22 cellular contexts compared by ENCODE assay signal in the genomic region with DNA sequence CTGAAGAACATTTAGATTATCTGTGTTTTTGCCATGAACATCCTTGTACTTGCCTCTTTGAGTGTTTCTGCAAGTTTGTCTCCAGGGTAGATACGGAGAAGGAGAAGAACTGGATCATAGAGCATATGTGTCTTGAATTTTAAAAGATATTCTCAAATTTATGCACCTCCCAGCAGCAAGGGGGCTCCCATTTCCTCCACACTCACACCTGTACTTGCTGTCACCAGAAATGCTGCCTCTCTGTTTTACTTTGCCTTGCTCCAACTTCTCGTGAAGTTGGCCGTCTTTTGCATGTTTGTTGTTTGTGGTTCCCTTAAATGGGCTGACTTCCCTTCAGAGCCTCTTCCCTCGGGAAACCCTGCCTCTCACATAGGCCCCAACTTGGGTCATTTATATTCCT.
DNase-seq lines count a peak whose midpoint lies in the region; ATAC-seq, FAIRE-seq and TF ChIP-seq lines count a peak whose summit lies in the region.
"Had no signal": no experiment of that assay in that cellular context is flagged by ENCODE, and none has a peak within 500 bp of the region (broad histone marks: within the 10 kb centered on the region; RNA-seq: fewer than 3 reads in every experiment).

No MANE protein-coding gene starts in this region.

- H3K79me2 ChIP-seq in HCT116 (ENCODE audit: insufficient read depth, low read length) (no peaks in the 10 kb centered on the region), OCI-LY3 (ENCODE audit: low read length) (no peaks in the 10 kb centered on the region), keratinocyte (ENCODE audit: control insufficient read depth, insufficient read depth, low read length) (no peaks in the 10 kb centered on the region)

- intact Hi-C loops in HCT116 (cut with micrococcal nuclease), result no loop called here

- no peak for TF ChIP-seq POLR2A in HCT116 (IDR thresholded peaks at IDR 0.05; ENCODE audit: borderline replicate concordance, extremely low read depth, insufficient read depth, insufficient read length)

- POLR2A ChIA-PET in HCT116 (lab: Charles Lee), result no interaction called here

- peak; percentile 53 for ATAC-seq in HCT116
- ATAC-seq in HG02870 (IDR thresholded peaks at IDR 0.05; ENCODE audit: unreplicated experiment), result no peak
- ATAC-seq: Panc1 had no signal

- no TSS peak for BruUV-seq in HCT116 (replicated peaks; lab: Mats Ljungman, UMichigan)

- no peak; the same call in 1 of the 2 replicates for TF ChIP-seq RAD21 in HCT116 (IDR thresholded peaks at IDR 0.05; ENCODE audit: low read depth)

- H3K4me3 ChIP-seq in HCT116 (replicated peaks in 1 of 2; ENCODE audit: low read depth in 1 of 2, low read length in 2 of 2), result no peak overlapping the region
- H3K4me3 ChIP-seq in OCI-LY3 (ENCODE audit: low read length), result peak overlapping the region; percentile 34; the same call in 1 of the 2 replicates
- H3K4me3 ChIP-seq in brain microvascular endothelial cell (ENCODE audit: low read depth, low read length), result no peak overlapping the region
- H3K4me3 ChIP-seq in keratinocyte (ENCODE audit: control insufficient read depth in 2 of 3, extremely low read depth in 1 of 3, insufficient read depth in 2 of 3, low read depth in 1 of 3, low read length in 3 of 3), result no peak overlapping the region
- H3K4me3 ChIP-seq: SK-N-MC had no signal

- H4K20me1 ChIP-seq in HCT116 (ENCODE audit: insufficient read depth), result no peaks in the 10 kb centered on the region
- no peaks in the 10 kb centered on the region for H4K20me1 ChIP-seq in OCI-LY3 (ENCODE audit: insufficient read depth, low read length)
- H4K20me1 ChIP-seq in keratinocyte (ENCODE audit: control insufficient read depth, extremely low read depth, insufficient read depth, low read length), result no peaks in the 10 kb centered on the region

- no peaks in the 10 kb centered on the region for H3K9me1 ChIP-seq in keratinocyte (ENCODE audit: control insufficient read depth, extremely low read depth, insufficient read depth, low read length)

- no peak for DNase-seq in HCT116 (ENCODE audit: low read depth, low spot score)
- DNase-seq in brain microvascular endothelial cell, result no peak
- no peak for DNase-seq in keratinocyte (ENCODE audit: low read depth, low spot score)
- DNase-seq in iPS-NIHi7 (ENCODE audit: extremely low spot score), result no peak
- no peak for DNase-seq in GM19239 (ENCODE audit: insufficient read length, low spot score)
- no peak for DNase-seq in HT-29 (ENCODE audit: low spot score)
- DNase-seq: Calu3, DND-41, H9, HFFc6, Kasumi-1, NCI-H1048, NCI-H1417, NCI-H1694 treated with DMSO at 0.1 percent for 48 hours, NCI-H2171 treated with DMSO at 0.1 percent for 48 hours, NCI-H524, NCI-H748 treated with DMSO at 0.1 percent for 48 hours, SIG-M5 had no signal

- dilution Hi-C loops in keratinocyte (cut with MboI; ENCODE audit: extremely low pct_ligation_motif_present, low sequenced_read_pairs), result no loop called here

- no peaks in the 10 kb centered on the region for H3K36me3 ChIP-seq in HCT116 (ENCODE audit: control insufficient read depth in 1 of 2, insufficient read depth in 2 of 2, low read length in 2 of 2)
- H3K36me3 ChIP-seq in OCI-LY3 (replicated peaks; ENCODE audit: low read depth, low read length), result peaks cover 6% of the 10 kb centered on the region
- no peaks in the 10 kb centered on the region for H3K36me3 ChIP-seq in brain microvascular endothelial cell (replicated peaks)
- H3K36me3 ChIP-seq in keratinocyte (ENCODE audit: control insufficient read depth in 2 of 2, extremely low read depth in 1 of 2, insufficient read depth in 2 of 2, low read length in 2 of 2), result no peaks in the 10 kb centered on the region

- in situ Hi-C loops in brain microvascular endothelial cell (cut with HindIII; ENCODE audit: low pct_ligation_motif_present, low sequenced_read_pairs), result no loop called here

- H3K4me2 ChIP-seq in HCT116 (ENCODE audit: low read length) (no peak overlapping the region), OCI-LY3 (ENCODE audit: low read length) (peak overlapping the region; percentile 54), keratinocyte (ENCODE audit: control insufficient read depth, extremely low read depth, insufficient read depth, low read depth, low read length) (no peak overlapping the region)

- no peak overlapping the region for H3K27ac ChIP-seq in HCT116 (ENCODE audit: low read depth, low read length)
- H3K27ac ChIP-seq in OCI-LY3 (ENCODE audit: low read length), result no peak overlapping the region
- no peak overlapping the region for H3K27ac ChIP-seq in brain microvascular endothelial cell
- no peak overlapping the region for H3K27ac ChIP-seq in keratinocyte (ENCODE audit: control insufficient read depth, insufficient read depth, low read length)
- H3K27ac ChIP-seq: SK-N-MC had no signal

- RAD21 ChIA-PET in HCT116 (lab: Charles Lee; ENCODE audit: low non-redundant PET in 1 of 2, low total read pairs in 2 of 2, uncharacterized antibody in 2 of 2, unreplicated experiment in 2 of 2), result no interaction called here

- no peaks in the 10 kb centered on the region for H3K27me3 ChIP-seq in HCT116 (ENCODE audit: insufficient read depth, low read length)
- peaks cover 20% of the 10 kb centered on the region; the same call in 1 of the 2 replicates for H3K27me3 ChIP-seq in OCI-LY3 (ENCODE audit: low read depth, low read length)
- H3K27me3 ChIP-seq in brain microvascular endothelial cell (replicated peaks), result no peaks in the 10 kb centered on the region
- H3K27me3 ChIP-seq in keratinocyte (ENCODE audit: control insufficient read depth, extremely low read depth, insufficient read depth, low read length), result no peaks in the 10 kb centered on the region

- CTCF ChIA-PET in HCT116 (lab: Charles Lee), result no interaction called here

- FAIRE-seq in keratinocyte (lab: Jason Lieb, UNC) (no peak), GM19239 (lab: Jason Lieb, UNC) (no peak)

- no peak overlapping the region for H3K9ac ChIP-seq in HCT116 (ENCODE audit: low read length)
- H3K9ac ChIP-seq in OCI-LY3 (ENCODE audit: low read length), result peak overlapping the region; percentile 8; the same call in 1 of the 2 replicates
- no peak overlapping the region for H3K9ac ChIP-seq in keratinocyte (ENCODE audit: control insufficient read depth, extremely low read depth, insufficient read depth, low read length)

- H3K9me3 ChIP-seq in HCT116 (ENCODE audit: control insufficient read depth in 1 of 2, insufficient read depth in 1 of 2, low read depth in 1 of 2, low read length in 2 of 2) (no peaks in the 10 kb centered on the region), OCI-LY3 (ENCODE audit: insufficient read depth, low read length) (peaks cover 12% of the 10 kb centered on the region), keratinocyte (ENCODE audit: control insufficient read depth, low read depth, low read length) (no peaks in the 10 kb centered on the region)

- H2AFZ ChIP-seq in HCT116 (ENCODE audit: low read depth, low read length, poor library complexity, severe bottlenecking) (no peak overlapping the region), OCI-LY3 (ENCODE audit: low read depth, low read length) (peak overlapping the region; percentile 90), keratinocyte (ENCODE audit: control insufficient read depth, low read length) (no peak overlapping the region)

- no peaks in the 10 kb centered on the region for H3K4me1 ChIP-seq in HCT116 (ENCODE audit: control insufficient read depth in 1 of 2, insufficient read depth in 2 of 2, low read length in 2 of 2)
- H3K4me1 ChIP-seq in OCI-LY3 (ENCODE audit: low read length), result no peaks in the 10 kb centered on the region
- peaks cover 14% of the 10 kb centered on the region for H3K4me1 ChIP-seq in keratinocyte (ENCODE audit: control insufficient read depth, extremely low read depth, insufficient read depth, low read length)

- peak in 1 of 3 experiments; percentile 30; a peak in 3 of 6 replicates for TF ChIP-seq CTCF in HCT116 (IDR thresholded peaks at IDR 0.05 in 2 of 3, conservative IDR thresholded peaks at IDR 0.05 in 1 of 3; ENCODE audit: borderline replicate concordance in 1 of 3, insufficient read depth in 1 of 3, low read depth in 2 of 3, low read length in 2 of 3)
- TF ChIP-seq CTCF in OCI-LY3 (IDR thresholded peaks at IDR 0.05; ENCODE audit: low read depth, low read length), result peak; percentile 74
- peak; percentile 16 for TF ChIP-seq CTCF in brain microvascular endothelial cell (IDR thresholded peaks at IDR 0.05; ENCODE audit: low read depth, low read length, missing control alignments)
- peak in 2 of 3 experiments; percentile 14 to 27 for TF ChIP-seq CTCF in keratinocyte (optimal IDR thresholded peaks at IDR 0.05 in 1 of 3, IDR thresholded peaks at IDR 0.05 in 1 of 3, conservative IDR thresholded peaks at IDR 0.05 in 1 of 3; ENCODE audit: extremely low read depth in 1 of 3, insufficient read depth in 2 of 3, low read length in 3 of 3)

- no peaks in the 10 kb centered on the region for H3K9me2 ChIP-seq in HCT116 (ENCODE audit: insufficient read depth)

TF ChIP-seq in HCT116, 20 proteins besides CTCF, POLR2A, EP300 and RAD21:
- no peak for TF ChIP-seq EZH2phosphoT487 (IDR thresholded peaks at IDR 0.05; ENCODE audit: borderline replicate concordance)
- no peak for TF ChIP-seq FOSL1 (IDR thresholded peaks at IDR 0.05; ENCODE audit: low read depth)
- TF ChIP-seq, protein P1, sequence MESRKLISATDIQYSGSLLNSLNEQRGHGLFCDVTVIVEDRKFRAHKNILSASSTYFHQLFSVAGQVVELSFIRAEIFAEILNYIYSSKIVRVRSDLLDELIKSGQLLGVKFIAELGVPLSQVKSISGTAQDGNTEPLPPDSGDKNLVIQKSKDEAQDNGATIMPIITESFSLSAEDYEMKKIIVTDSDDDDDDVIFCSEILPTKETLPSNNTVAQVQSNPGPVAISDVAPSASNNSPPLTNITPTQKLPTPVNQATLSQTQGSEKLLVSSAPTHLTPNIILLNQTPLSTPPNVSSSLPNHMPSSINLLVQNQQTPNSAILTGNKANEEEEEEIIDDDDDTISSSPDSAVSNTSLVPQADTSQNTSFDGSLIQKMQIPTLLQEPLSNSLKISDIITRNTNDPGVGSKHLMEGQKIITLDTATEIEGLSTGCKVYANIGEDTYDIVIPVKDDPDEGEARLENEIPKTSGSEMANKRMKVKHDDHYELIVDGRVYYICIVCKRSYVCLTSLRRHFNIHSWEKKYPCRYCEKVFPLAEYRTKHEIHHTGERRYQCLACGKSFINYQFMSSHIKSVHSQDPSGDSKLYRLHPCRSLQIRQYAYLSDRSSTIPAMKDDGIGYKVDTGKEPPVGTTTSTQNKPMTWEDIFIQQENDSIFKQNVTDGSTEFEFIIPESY (IDR thresholded peaks at IDR 0.05; ENCODE audit: extremely low read depth, insufficient replicate concordance, low read length), result no peak
